Comparison of ENCODE assay signal across 9 cellular contexts in the genomic region with DNA sequence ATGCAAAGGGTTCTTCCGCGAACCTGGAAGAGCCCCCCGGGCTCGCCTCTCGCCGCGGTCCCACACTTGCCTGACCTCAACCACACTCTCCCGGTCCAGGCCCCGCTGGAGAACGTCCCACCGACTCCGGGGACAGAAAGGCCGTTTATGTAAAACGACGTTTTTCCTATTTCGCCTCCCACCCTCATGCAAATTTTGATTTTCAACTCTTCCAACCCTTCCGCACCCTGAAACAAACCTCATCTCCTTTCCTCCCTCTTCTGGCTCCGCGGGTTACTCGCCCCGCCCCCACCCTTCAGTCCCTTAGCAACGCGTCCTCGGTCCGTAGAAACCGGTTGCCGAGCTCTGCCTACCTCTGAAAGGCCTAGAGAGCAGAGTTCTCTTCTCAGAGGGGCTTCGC. TPM values are rescaled to one million over a fixed set of nuclear protein-coding genes. Genes with fewer than 3 reads are reported as not detected.
DNase-seq lines count a peak whose midpoint lies in the region; ATAC-seq lines count a peak whose summit lies in the region.
"Had no signal": no experiment of that assay in that cellular context is flagged by ENCODE, and none has a peak within 500 bp of the region (broad histone marks: within the 10 kb centered on the region; RNA-seq: fewer than 3 reads in every experiment).

A gene (minus strand): TSS at position 279 of the 400 bp plus-strand sequence. CDS start 7,730 bp downstream, outside the sequence.

- no peak within 1 kb of the TSS for H3K27ac Mint-ChIP-seq in IgD-negative memory B cell

- ATAC-seq in HG02885 (IDR thresholded peaks at IDR 0.05; ENCODE audit: poor library complexity, unreplicated experiment) (no peak), GM21825 (IDR thresholded peaks at IDR 0.05; ENCODE audit: unreplicated experiment) (no peak)

- peaks cover 1 to 8% (median 6%) of the 10 kb centered on the region in 3 donors for H3K4me1 Mint-ChIP-seq in IgD-negative memory B cell

- H3K4me3 ChIP-seq in iPS-18c (ENCODE audit: insufficient read depth, low read depth, low read length) = peak within 1 kb of the TSS; percentile 32; the same call in 1 of the 2 replicates
- H3K4me3 ChIP-seq: prostate gland had no signal

- H3K9me3 ChIP-seq in iPS-18c (ENCODE audit: control insufficient read depth, insufficient read depth, low read length) = no peaks in the 10 kb centered on the region
- H3K9me3 ChIP-seq: prostate gland had no signal

- no peaks in the 10 kb centered on the region for H3K36me3 Mint-ChIP-seq in IgD-negative memory B cell

- peak within 1 kb of the TSS; percentile 24 to 91 (median 78) for H3K4me3 Mint-ChIP-seq in IgD-negative memory B cell

- no peaks in the 10 kb centered on the region for H3K9me3 Mint-ChIP-seq in IgD-negative memory B cell

- peaks cover 8% of the 10 kb centered on the region for H3K27me3 Mint-ChIP-seq in IgD-negative memory B cell

- DNase-seq in astrocyte of the hippocampus (ENCODE audit: low read depth, low spot score) (peak; percentile 60), NCI-H1930 (lab: John Stamatoyannopoulos, UW) (no peak)
- peak; percentile 45 for DNase-seq in stimulated activated CD8-positive, alpha-beta memory T cell treated with anti-CD3 and anti-CD28 coated beads, Interleukin-4, amount 100 ng/mL, for 48 hours
- DNase-seq in NK-92 treated with Interleukin-12 subunit alpha and Interleukin-12 subunit beta, amount 100 ng/mL, for 24 hours (lab: John Stamatoyannopoulos, UW) = no peak

RNA-seq across cellular contexts. Expression of the gene that starts here (rescaled TPM):
- polyA plus RNA-seq in IgD-negative memory B cell = not detected

Comparison
In these comparisons a context has a peak if more than half of its experiments do, and no peak if none do; other contexts are left out.
1. DNase-seq: peak in astrocyte of the hippocampus (single experiment) and stimulated activated CD8-positive, alpha-beta memory T cell treated with anti-CD3 and anti-CD28 coated beads, Interleukin-4, amount 100 ng/mL, for 48 hours (single experiment); none in NCI-H1930 (0 of 2) and NK-92 treated with Interleukin-12 subunit alpha and Interleukin-12 subunit beta, amount 100 ng/mL, for 24 hours (single experiment).